Comparison of ENCODE assay signal across 25 cellular contexts in genomic region chr3:6468589-6468988, GRCh38.
A peak's percentile ranks its signal among the peaks of the same experiment; 100 is the strongest.
DNase-seq lines count a peak whose midpoint lies in the region; ATAC-seq, FAIRE-seq and TF ChIP-seq lines count a peak whose summit lies in the region.
"Had no signal": no experiment of that assay in that cellular context is flagged by ENCODE, and none has a peak within 500 bp of the region (broad histone marks: within the 10 kb centered on the region; RNA-seq: fewer than 3 reads in every experiment).

No MANE protein-coding gene starts in this region.

- H3K27me3 ChIP-seq in K562 (ENCODE audit: control insufficient read depth in 2 of 2, insufficient read depth in 2 of 2, low read length in 2 of 2): peaks cover 0 to 11% of the 10 kb centered on the region in 2 experiments; a peak in 3 of 5 replicates
- H3K27me3 ChIP-seq: BE2C, BLaER1 had no signal

- intact Hi-C loops in K562 (cut with micrococcal nuclease): no loop called here

- H3K9me3 ChIP-seq in K562 (replicated peaks; ENCODE audit: control insufficient read depth, insufficient read depth, low read depth, low read length): no peaks in the 10 kb centered on the region
- H3K9me3 ChIP-seq: BE2C, BLaER1 had no signal

- no TSS peak for BruUV-seq in K562 (replicated peaks; lab: Mats Ljungman, UMichigan)

- no peak overlapping the region for H2AFZ ChIP-seq in K562 (ENCODE audit: low read depth, low read length)

- TF ChIP-seq EP300 in K562 (IDR thresholded peaks at IDR 0.05; ENCODE audit: low read length): no peak

- no peak overlapping the region for H3K9ac ChIP-seq in K562 (ENCODE audit: insufficient read depth in 1 of 2, low read depth in 2 of 2, low read length in 2 of 2)
- H3K9ac ChIP-seq: BLaER1 had no signal

- no peak for TF ChIP-seq CTCF in K562 (IDR thresholded peaks at IDR 0.05 in 2 of 3, conservative IDR thresholded peaks at IDR 0.05 in 1 of 3; ENCODE audit: insufficient read depth in 2 of 3, low read depth in 1 of 3, low read length in 3 of 3)

- POLR2A ChIA-PET in K562 (lab: Yijun Ruan, JAX): no interaction called here

- H4K20me1 ChIP-seq in K562 (replicated peaks; ENCODE audit: control insufficient read depth, insufficient read depth, low read length): no peaks in the 10 kb centered on the region
- H4K20me1 ChIP-seq: BLaER1 had no signal

- H3K4me3 ChIP-seq in K562: no peak overlapping the region
- H3K4me3 ChIP-seq: BLaER1, GM12878 had no signal

- H3K36me3 ChIP-seq in K562 (ENCODE audit: control insufficient read depth, insufficient read depth, low read length): no peaks in the 10 kb centered on the region
- H3K36me3 ChIP-seq: BE2C, BLaER1 had no signal

- TF ChIP-seq POLR2A in K562 (conservative IDR thresholded peaks at IDR 0.05): no peak

- peak; percentile 32; the same call in 2 of the 3 replicates for ATAC-seq in K562
- no peak for ATAC-seq in GM19463 (IDR thresholded peaks at IDR 0.05; ENCODE audit: unreplicated experiment)
- ATAC-seq: GM12878 had no signal

- WGBS in K562 (ENCODE audit: insufficient coverage, low coverage, missing lambda C conversion rate): 8% methylated on average over 7 of the region's 7 CpGs

- TF ChIP-seq RAD21 in K562 (CRISPR knock-in tag; conservative IDR thresholded peaks at IDR 0.05 in 1 of 2, IDR thresholded peaks at IDR 0.05 in 1 of 2): no peak

- in situ Hi-C loops in K562 (cut with MboI): no loop called here

- no peak for FAIRE-seq in K562 (lab: Jason Lieb, UNC)
- FAIRE-seq: A204.1, GM12878, GM12892, GM18507 had no signal

- no peak overlapping the region for H3K4me2 ChIP-seq in K562 (ENCODE audit: insufficient read depth, low read length)
- H3K4me2 ChIP-seq: BLaER1 had no signal

- no peaks in the 10 kb centered on the region for H3K9me1 ChIP-seq in K562 (ENCODE audit: control insufficient read depth, insufficient read depth, low read length)

- CTCF ChIA-PET in K562 (lab: Yijun Ruan, JAX; ENCODE audit: low intra/inter-chr PET ratio): no interaction called here

- H3K27ac ChIP-seq in K562 (ENCODE audit: extremely low read depth, low read depth, low read length): no peak overlapping the region
- H3K27ac ChIP-seq: BLaER1 had no signal

- H3K79me2 ChIP-seq in K562 (ENCODE audit: control insufficient read depth, insufficient read depth, low read length): no peaks in the 10 kb centered on the region

- peak; percentile 87 for DNase-seq in NCI-H82 (lab: John Stamatoyannopoulos, UW)
- peak; percentile 35 for DNase-seq in NCI-H82 treated with DMSO at 0.1 percent for 48 hours (lab: John Stamatoyannopoulos, UW; ENCODE audit: unreplicated experiment)
- DNase-seq in K562 (ENCODE audit: extremely low read depth in 1 of 4, low spot score in 3 of 4): no peak
- DNase-seq in iPS-NIHi7 (ENCODE audit: extremely low spot score): no peak
- DNase-seq: 8988T; ACHN; BE2C; C1 segment of cervical spinal cord; CD4-positive, alpha-beta memory T cell; CD4-positive, CD25-positive, alpha-beta regulatory T cell; CD8-positive, alpha-beta memory T cell; COR-L47; DMS 273 treated with DMSO at 0.1 percent for 48 hours; DMS153; DMS53; DMS79; DND-41; EL; GDM1 had no signal

- H3K4me1 ChIP-seq in K562 (replicated peaks in 1 of 2; ENCODE audit: control insufficient read depth in 2 of 2, insufficient read depth in 2 of 2, low read length in 2 of 2): no peaks in the 10 kb centered on the region
- H3K4me1 ChIP-seq: BE2C, BLaER1 had no signal

TF ChIP-seq in K562, 482 proteins besides CTCF, POLR2A, EP300 and RAD21:
- no peak for TF ChIP-seq HINFP (tag; conservative IDR thresholded peaks at IDR 0.05; ENCODE audit: low read depth)
- TF ChIP-seq ZNF316 (IDR thresholded peaks at IDR 0.05): peak; percentile 68
- peak; percentile 45 for TF ChIP-seq C11orf30 (IDR thresholded peaks at IDR 0.05; ENCODE audit: low read depth)

Comparison
In these comparisons a context has a peak if more than half of its experiments do, and no peak if none do; other contexts are left out.
1. DNase-seq: peak in NCI-H82 (single experiment) and NCI-H82 treated with DMSO at 0.1 percent for 48 hours (single experiment); none in K562 (0 of 4) and iPS-NIHi7 (single experiment).